8 cellular contexts compared by ENCODE assay signal in the genomic region with DNA sequence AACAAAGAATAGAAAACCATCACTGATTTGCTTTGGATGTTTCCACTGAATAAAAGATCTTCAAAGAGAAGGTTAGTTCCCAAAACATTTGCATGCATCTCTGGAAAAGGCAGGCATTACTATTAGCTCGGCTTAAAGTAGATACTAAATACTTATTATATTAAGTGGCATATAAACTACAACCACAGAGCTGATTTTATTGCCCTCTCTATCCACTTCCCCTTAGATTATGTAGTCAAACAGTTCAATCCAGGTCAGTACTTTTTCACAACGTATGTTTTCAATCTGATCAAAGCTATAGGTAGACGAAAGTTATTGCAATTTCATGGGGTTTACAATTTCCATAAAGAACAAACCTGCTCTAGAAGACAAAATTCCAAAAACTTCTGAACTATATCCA. TPM values are rescaled to one million over a fixed set of nuclear protein-coding genes. Genes with fewer than 3 reads are reported as not detected.
DNase-seq lines count a peak whose midpoint lies in the region; ATAC-seq and TF ChIP-seq lines count a peak whose summit lies in the region.

No MANE protein-coding gene starts in this region.

- DNase-seq in H7 (no peak), RWPE2 (ENCODE audit: low spot score) (no peak), fibroblast of lung (ENCODE audit: low read depth in 2 of 2) (no peak), DMS53 (lab: John Stamatoyannopoulos, UW) (no peak), NCI-H2171 (lab: John Stamatoyannopoulos, UW) (no peak), NCI-H1417 treated with DMSO at 0.1 percent for 48 hours (lab: John Stamatoyannopoulos, UW) (no peak)
- DNase-seq in activated effector memory CD4-positive, alpha-beta T cell treated with Interleukin-2 at 50 U/mL for 16 hours: no peak

- H3K36me3 ChIP-seq in H7 (replicated peaks; ENCODE audit: control insufficient read depth, insufficient read depth, low read length) (peaks cover 7% of the 10 kb centered on the region), RWPE2 (ENCODE audit: low read depth) (peaks cover 14% of the 10 kb centered on the region), fibroblast of lung (ENCODE audit: control insufficient read depth, insufficient read depth, low read length) (peaks cover 3% of the 10 kb centered on the region), skeletal muscle satellite cell (ENCODE audit: insufficient read depth, low read length) (peaks cover 9% of the 10 kb centered on the region)

- H3K4me1 ChIP-seq in RWPE2 (ENCODE audit: insufficient read depth, poor library complexity, severe bottlenecking) (peaks cover 22% of the 10 kb centered on the region), fibroblast of lung (ENCODE audit: control insufficient read depth, extremely low read depth, insufficient read depth, low read length) (peaks cover 6% of the 10 kb centered on the region), skeletal muscle satellite cell (ENCODE audit: control insufficient read depth, insufficient read depth, low read length) (peaks cover 33% of the 10 kb centered on the region)

- H3K9me3 ChIP-seq in RWPE2 (ENCODE audit: severe bottlenecking) (no peaks in the 10 kb centered on the region), fibroblast of lung (ENCODE audit: control insufficient read depth, insufficient read depth, low read depth, low read length) (no peaks in the 10 kb centered on the region), skeletal muscle satellite cell (replicated peaks; ENCODE audit: low read length) (no peaks in the 10 kb centered on the region)

- no peak for ATAC-seq in RWPE2 (ENCODE audit: low read depth)

- no peak overlapping the region for H3K9ac ChIP-seq in fibroblast of lung (ENCODE audit: insufficient read depth, low read length)
- peak overlapping the region; percentile 92 for H3K9ac ChIP-seq in skeletal muscle satellite cell (ENCODE audit: low read depth, low read length)

- H4K20me1 ChIP-seq in fibroblast of lung (ENCODE audit: control insufficient read depth, extremely low read depth, insufficient read depth, low read length): no peaks in the 10 kb centered on the region

- H3K27ac ChIP-seq in RWPE2 (ENCODE audit: poor library complexity, severe bottlenecking) (peak overlapping the region; percentile 55), fibroblast of lung (ENCODE audit: insufficient read depth, low read length) (no peak overlapping the region)

- H3K27me3 ChIP-seq in H7 (ENCODE audit: control insufficient read depth, insufficient read depth, low read length) (no peaks in the 10 kb centered on the region), RWPE2 (ENCODE audit: insufficient read depth, poor library complexity, severe bottlenecking) (no peaks in the 10 kb centered on the region), fibroblast of lung (ENCODE audit: control insufficient read depth, insufficient read depth, low read length) (no peaks in the 10 kb centered on the region), skeletal muscle satellite cell (ENCODE audit: control insufficient read depth, insufficient read depth, low read length) (no peaks in the 10 kb centered on the region)

- peak overlapping the region; percentile 74 for H3K4me2 ChIP-seq in fibroblast of lung (ENCODE audit: extremely low read depth, insufficient read depth, low read length)
- H3K4me2 ChIP-seq in skeletal muscle satellite cell (ENCODE audit: low read length): peak overlapping the region; percentile 91

- peak overlapping the region; percentile 74; the same call in 1 of the 2 replicates for H3K4me3 ChIP-seq in H7 (ENCODE audit: insufficient read depth, low read depth, low read length)
- H3K4me3 ChIP-seq in RWPE2 (ENCODE audit: severe bottlenecking): peak overlapping the region; percentile 52
- H3K4me3 ChIP-seq in fibroblast of lung (replicated peaks in 1 of 4; ENCODE audit: control extremely low read depth in 1 of 4, insufficient read depth in 1 of 4, low read depth in 3 of 4, low read length in 4 of 4): peak overlapping the region; percentile 67 to 88 (median 82)
- H3K4me3 ChIP-seq in skeletal muscle satellite cell (ENCODE audit: low read length): peak overlapping the region; percentile 83

- peaks cover 7% of the 10 kb centered on the region for H3K79me2 ChIP-seq in fibroblast of lung (ENCODE audit: control insufficient read depth, insufficient read depth, low read length)

- TF ChIP-seq CTCF in RWPE2 (IDR thresholded peaks at IDR 0.05; ENCODE audit: poor library complexity, severe bottlenecking) (no peak), fibroblast of lung (conservative IDR thresholded peaks at IDR 0.05 in 1 of 2, IDR thresholded peaks at IDR 0.05 in 1 of 2; ENCODE audit: low read depth in 1 of 2, low read length in 2 of 2) (no peak)

- H2AFZ ChIP-seq in fibroblast of lung (ENCODE audit: low read length): no peak overlapping the region

RNA-seq across cellular contexts. Expression of gene B4GALT4, which starts 1.3 kb away (rescaled TPM):
- total RNA-seq in H7 (2014; rRNA removed; shearing (Covaris generic)): 31.7 and 34.1 TPM in 2 replicates
- 16.4 and 19.5 TPM in 2 replicates for total RNA-seq in fibroblast of lung
- 25.8 and 32.4 TPM in 2 replicates for polyA plus RNA-seq in fibroblast of lung
- 23.4 and 28.1 TPM in 2 replicates for polyA plus RNA-seq in fibroblast of lung (2012)
- 2.5 and 4.1 TPM in 2 replicates for polyA minus RNA-seq in fibroblast of lung (ENCODE audit: low replicate concordance)
- total RNA-seq in skeletal muscle satellite cell (2012; rRNA removed): 15.5 and 16.2 TPM in 2 replicates

RNA-seq across cellular contexts. Expression of gene ARHGAP31, which starts 54.8 kb away (rescaled TPM):
- 4.2 and 6.6 TPM in 2 replicates for total RNA-seq in H7 (2014; rRNA removed; shearing (Covaris generic))
- 3.3 and 3.5 TPM in 2 replicates for total RNA-seq in fibroblast of lung
- 5.1 and 8.1 TPM in 2 replicates for polyA plus RNA-seq in fibroblast of lung
- 3.8 and 5.8 TPM in 2 replicates for polyA plus RNA-seq in fibroblast of lung (2012)
- 13.7 and 22.2 TPM in 2 replicates for polyA minus RNA-seq in fibroblast of lung (ENCODE audit: low replicate concordance)
- total RNA-seq in skeletal muscle satellite cell (2012; rRNA removed): 5.9 and 6.1 TPM in 2 replicates
